9 cellular contexts compared by ENCODE assay signal in genomic region chr6:108127056-108127455, GRCh38. TPM values are rescaled to one million over a fixed set of nuclear protein-coding genes. Genes with fewer than 3 reads are reported as not detected.
"Had no signal": no experiment of that assay in that cellular context is flagged by ENCODE, and none has a peak within 500 bp of the region (broad histone marks: within the 10 kb centered on the region; RNA-seq: fewer than 3 reads in every experiment).

No MANE protein-coding gene starts in this region.

- H3K4me2 ChIP-seq: GM23338 had no signal

- H3K4me3 Mint-ChIP-seq: GM23338, H9, HFFc6 had no signal

- H2AFZ ChIP-seq: GM23338 had no signal

- H3K4me3 ChIP-seq: GM23338, K562 had no signal

- H3K27ac Mint-ChIP-seq: GM23338, H9, HFFc6 had no signal

- ATAC-seq: GM23338, K562 had no signal

- H3K9me3 Mint-ChIP-seq: HFFc6 had no signal

- DNase-seq: H9, IMR-90 had no signal

- H3K27ac ChIP-seq: HL-60 had no signal

- FAIRE-seq: H1, H54 had no signal

RNA-seq across cellular contexts. Expression of gene NR2E1, which starts 38.8 kb away (rescaled TPM):
- total RNA-seq: GM23338, H1, H9, HFFc6, HT1080, IMR-90, K562 had no signal
- polyA plus RNA-seq: GM23338, H1, IMR-90, K562 had no signal
